ENCODE assay signal across 1 cellular context in the genomic region with DNA sequence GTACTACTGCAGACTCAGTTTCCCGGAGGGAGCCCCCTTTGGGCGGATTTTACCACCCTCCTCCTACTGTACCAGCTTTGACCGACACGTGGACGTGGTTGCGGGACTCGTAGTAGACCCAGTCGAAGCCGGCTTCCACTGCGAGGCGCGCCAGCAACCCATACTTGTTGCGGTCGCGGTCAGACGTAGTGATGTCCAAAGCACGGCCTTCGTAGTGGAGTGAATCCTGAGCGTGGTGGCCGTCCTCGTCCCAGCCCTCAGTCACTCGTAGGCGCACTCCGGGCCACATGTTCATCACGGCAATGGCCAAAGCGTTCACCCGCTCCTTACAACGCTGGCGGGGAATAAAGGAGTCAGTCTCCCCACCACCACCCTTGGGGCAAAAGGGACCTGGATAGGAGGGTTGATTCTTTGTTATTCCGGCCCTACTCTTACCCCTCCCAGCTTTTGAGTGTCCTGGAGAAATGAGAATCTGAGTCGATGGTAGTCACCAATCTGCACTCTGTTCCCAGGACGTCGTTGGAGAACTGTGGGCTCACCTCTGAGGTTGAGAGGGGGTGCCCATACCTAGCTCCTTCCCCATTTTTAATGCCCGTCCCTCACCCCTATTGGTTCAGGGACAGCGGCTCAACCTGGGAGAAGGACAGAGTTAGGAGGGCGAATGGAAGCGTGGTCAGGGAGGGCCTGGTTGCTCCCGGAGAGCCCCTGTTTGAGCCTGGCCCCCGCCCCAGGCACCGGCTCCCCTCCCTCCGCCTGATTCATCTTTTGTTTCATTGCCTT.
TF ChIP-seq lines count a peak whose summit lies in the region.

No MANE protein-coding gene starts in this region.

TF ChIP-seq in GM23338, 12 proteins besides CTCF, POLR2A, EP300 and RAD21 (continued from another document):
- no peak for TF ChIP-seq CREB1 (CRISPR knock-in tag; IDR thresholded peaks at IDR 0.05; ENCODE audit: low read depth)
- TF ChIP-seq EZH2phosphoT487 (IDR thresholded peaks at IDR 0.05; ENCODE audit: unreplicated experiment): no peak
- no peak for TF ChIP-seq NANOG (IDR thresholded peaks at IDR 0.05; ENCODE audit: borderline replicate concordance)
